Comparison of ENCODE assay signal across 12 cellular contexts in genomic region chr15:27341780-27342343, GRCh38.
"Had no signal": no experiment of that assay in that cellular context is flagged by ENCODE, and none has a peak within 500 bp of the region (broad histone marks: within the 10 kb centered on the region; RNA-seq: fewer than 3 reads in every experiment).

No MANE protein-coding gene starts in this region.

- H3K4me1 ChIP-seq: heart right ventricle, left lung, thyroid gland had no signal

- H3K27ac ChIP-seq: dorsolateral prefrontal cortex, heart right ventricle, left lung, thyroid gland had no signal

- ATAC-seq: left lung; naive thymus-derived CD8-positive, alpha-beta T cell had no signal

- DNase-seq: cortex of kidney; dorsolateral prefrontal cortex; effector CD8-positive, alpha-beta T cell; heart right ventricle; hypothalamus; left lung; naive thymus-derived CD8-positive, alpha-beta T cell; posterior cingulate gyrus; small intestine; stimulated activated CD4-positive, alpha-beta T cell treated with anti-CD3 and anti-CD28 coated beads, Interleukin-2, amount 100 ng/mL, for 48 hours; stimulated activated naive CD4-positive, alpha-beta T cell treated with Interleukin-2 at 50 U/mL for 16 hours had no signal

- H3K4me3 ChIP-seq: dorsolateral prefrontal cortex, heart right ventricle, left lung, thyroid gland had no signal

- H3K27me3 ChIP-seq: dorsolateral prefrontal cortex, left lung, thyroid gland had no signal

- H3K36me3 ChIP-seq: heart right ventricle, left lung, thyroid gland had no signal

- H3K9me3 ChIP-seq: thyroid gland had no signal
